33 cellular contexts compared by ENCODE assay signal in the genomic region with DNA sequence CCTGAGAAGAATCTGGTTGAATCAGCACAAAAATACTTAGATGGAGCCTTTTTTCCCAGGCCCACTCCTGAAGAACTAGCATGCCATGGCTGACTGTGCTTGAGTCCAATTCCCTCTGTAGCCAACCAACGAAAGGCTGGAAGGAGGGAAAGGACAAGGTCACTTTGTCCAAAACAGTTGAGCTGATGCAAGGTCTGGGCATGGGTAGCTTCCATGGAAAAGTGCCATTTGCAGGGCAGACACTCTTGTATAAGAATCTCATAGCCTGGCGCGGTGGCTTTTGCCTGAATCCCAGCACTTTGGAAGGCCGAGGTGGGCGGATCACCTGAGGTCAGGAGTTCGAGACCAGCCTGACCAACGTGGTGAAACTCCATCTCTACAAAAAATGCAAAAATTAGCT.
"Had no signal": no experiment of that assay in that cellular context is flagged by ENCODE, and none has a peak within 500 bp of the region (broad histone marks: within the 10 kb centered on the region; RNA-seq: fewer than 3 reads in every experiment).

No MANE protein-coding gene starts in this region.

- H3K4me1 ChIP-seq: adrenal gland, breast epithelium had no signal

- H3K36me3 ChIP-seq: adrenal gland, brain microvascular endothelial cell, breast epithelium, WERI-Rb-1 had no signal

- H3K27me3 ChIP-seq: adrenal gland, body of pancreas, brain microvascular endothelial cell, breast epithelium had no signal

- H3K9me3 ChIP-seq: adrenal gland, body of pancreas had no signal

- H3K27ac ChIP-seq: adrenal gland, body of pancreas, brain microvascular endothelial cell, breast epithelium, WERI-Rb-1 had no signal

- ATAC-seq: activated CD4-positive, alpha-beta T cell treated with anti-CD3 and anti-CD28 coated beads for 36 hours; activated CD4-positive, CD25-positive, alpha-beta regulatory T cell treated with anti-CD3 and anti-CD28 coated beads, Interleukin-2, amount 50 U/mL, for 24 hours; activated CD8-positive, alpha-beta memory T cell treated with anti-CD3 and anti-CD28 coated beads, Interleukin-2, amount 10 ng/mL, durations not matched to agents 7 days and 5 days; activated CD8-positive, alpha-beta T cell treated with anti-CD3 and anti-CD28 coated beads, Interleukin-2, amount 10 ng/mL, durations not matched to agents 7 days and 5 days; activated naive CD4-positive, alpha-beta T cell treated with anti-CD3 and anti-CD28 coated beads, Interleukin-2, amount 50 U/mL, for 72 hours; body of pancreas; WTC11 had no signal

- DNase-seq: activated CD4-positive, alpha-beta memory T cell treated with anti-CD3 and anti-CD28 coated beads, Interleukin-2, amount 10 ng/mL, durations not matched to agents 7 days and 5 days; activated CD4-positive, alpha-beta T cell treated with anti-CD3 and anti-CD28 coated beads for 1 hour; activated CD4-positive, alpha-beta T cell treated with anti-CD3 and anti-CD28 coated beads for 36 hours; activated CD4-positive, alpha-beta T cell treated with anti-CD3 and anti-CD28 coated beads for 48 hours; activated CD4-positive, alpha-beta T cell treated with anti-CD3 and anti-CD28 coated beads, Interleukin-2, amount 10 ng/mL, durations not matched to agents 7 days and 5 days; activated CD4-positive, alpha-beta T cell treated with anti-CD3 and anti-CD28 coated beads, Interleukin-2, amount 50 U/mL, for 48 hours; activated CD4-positive, CD25-positive, alpha-beta regulatory T cell; activated CD8-positive, alpha-beta memory T cell treated with anti-CD3 and anti-CD28 coated beads for 24 hours; activated CD8-positive, alpha-beta memory T cell treated with anti-CD3 and anti-CD28 coated beads, Interleukin-2, amount 10 ng/mL, durations not matched to agents 7 days and 5 days; activated CD8-positive, alpha-beta memory T cell treated with anti-CD3 and anti-CD28 coated beads, Interleukin-2, amount 50 U/mL, for 48 hours; activated CD8-positive, alpha-beta T cell treated with anti-CD3 and anti-CD28 coated beads, Interleukin-2, amount 10 ng/mL, durations not matched to agents 7 days and 5 days; activated effector memory CD4-positive, alpha-beta T cell treated with anti-CD3 and anti-CD28 coated beads, Interleukin-2, amount 50 U/mL, for 16 hours; activated gamma-delta T cell treated with Interleukin-2 at 50 U/mL for 16 hours; activated naive CD4-positive, alpha-beta T cell; activated naive CD4-positive, alpha-beta T cell treated with anti-CD3 and anti-CD28 coated beads for 36 hours; activated naive CD4-positive, alpha-beta T cell treated with anti-CD3 and anti-CD28 coated beads, Interleukin-2, amount 50 U/mL, for 16 hours; activated naive CD8-positive, alpha-beta T cell treated with anti-CD3 and anti-CD28 coated beads for 36 hours; activated T-cell treated with anti-CD3 and anti-CD28 coated beads, Interleukin-2, amount 50 U/mL, for 24 hours; activated T-cell treated with anti-CD3 and anti-CD28 coated beads, Interleukin-2, amount 50 U/mL, for 48 hours; amniotic stem cell; aorta; body of pancreas; brain microvascular endothelial cell; central memory CD4-positive, alpha-beta T cell; T-helper 1 cell; T-helper 2 cell; T-helper 9 cell; WERI-Rb-1 had no signal

- H3K4me3 ChIP-seq: adrenal gland, body of pancreas, breast epithelium had no signal
